ENCODE assay signal across 2 cellular contexts in genomic region chr1:161433191-161433590, GRCh38.
DNase-seq lines count a peak whose midpoint lies in the region; TF ChIP-seq lines count a peak whose summit lies in the region.
"Not testable (repeated sequence)": the region's sequence is repeated elsewhere in the genome, so short reads cannot be mapped to it uniquely, and the experiment has no call there.

No MANE protein-coding gene starts in this region.

- not testable (repeated sequence) for H3K36me3 Mint-ChIP-seq in osteocyte (ENCODE audit: unreplicated experiment)

- not testable (repeated sequence) for TF ChIP-seq CTCF in osteocyte (IDR thresholded peaks at IDR 0.05)

- H3K4me3 Mint-ChIP-seq in osteocyte (ENCODE audit: unreplicated experiment): not testable (repeated sequence)

- H3K27ac Mint-ChIP-seq in osteocyte (ENCODE audit: unreplicated experiment): not testable (repeated sequence)

- not testable (repeated sequence) for H3K9me3 Mint-ChIP-seq in osteocyte (ENCODE audit: unreplicated experiment)

- peaks cover 75% of the 10 kb centered on the region for H3K27me3 Mint-ChIP-seq in osteocyte (ENCODE audit: unreplicated experiment)

- intact Hi-C loops in posterior vena cava (cut with DNase I): not testable (repeated sequence)

- H3K4me1 Mint-ChIP-seq in osteocyte (ENCODE audit: unreplicated experiment): not testable (repeated sequence)

- DNase-seq in osteocyte (ENCODE audit: extremely low spot score, unreplicated experiment): peak; percentile 62
- DNase-seq in posterior vena cava (ENCODE audit: low spot score): peak; percentile 48
